ENCODE assay signal across 9 cellular contexts in genomic region chr12:92362785-92363184, GRCh38.
DNase-seq lines count a peak whose midpoint lies in the region; ATAC-seq and TF ChIP-seq lines count a peak whose summit lies in the region.
"Had no signal": no experiment of that assay in that cellular context is flagged by ENCODE, and none has a peak within 500 bp of the region (broad histone marks: within the 10 kb centered on the region; RNA-seq: fewer than 3 reads in every experiment).

No MANE protein-coding gene starts in this region.

- H2BK12ac ChIP-seq in neuronal stem cell (ENCODE audit: low read length) = no peak overlapping the region

- H4K20me1 ChIP-seq in OCI-LY7 (ENCODE audit: insufficient read depth, low read length) = no peaks in the 10 kb centered on the region

- TF ChIP-seq CTCF in OCI-LY7 (conservative IDR thresholded peaks at IDR 0.05; ENCODE audit: low read length) (no peak), gastroesophageal sphincter (IDR thresholded peaks at IDR 0.05) (no peak)

- H3K4me1 ChIP-seq in OCI-LY7 (ENCODE audit: insufficient read depth, low read length, poor library complexity, severe bottlenecking) (peaks cover 69% of the 10 kb centered on the region), neuronal stem cell (ENCODE audit: control insufficient read depth in 2 of 2, insufficient read depth in 1 of 2, low read depth in 1 of 2, low read length in 2 of 2) (peaks cover 3 to 18% of the 10 kb centered on the region in 2 donors), gastroesophageal sphincter (no peaks in the 10 kb centered on the region)

- BruUV-seq in OCI-LY7 (replicated peaks; lab: Mats Ljungman, UMichigan) = no TSS peak

- H3K27ac ChIP-seq in OCI-LY7 (ENCODE audit: low read depth, low read length, poor library complexity, severe bottlenecking) (peak overlapping the region; percentile 99), neuronal stem cell (replicated peaks; ENCODE audit: low read length) (no peak overlapping the region), gastroesophageal sphincter (no peak overlapping the region)
- H3K27ac ChIP-seq: epithelial cell of prostate had no signal

- no peaks in the 10 kb centered on the region for H3K79me1 ChIP-seq in neuronal stem cell (ENCODE audit: low read depth, low read length)

- no peak overlapping the region for H4K8ac ChIP-seq in neuronal stem cell (ENCODE audit: low read depth, low read length)

- no peaks in the 10 kb centered on the region for H3K27me3 ChIP-seq in neuronal stem cell (ENCODE audit: control insufficient read depth in 3 of 3, insufficient read depth in 3 of 3, low read depth in 1 of 3, low read length in 3 of 3)
- H3K27me3 ChIP-seq in gastroesophageal sphincter = no peaks in the 10 kb centered on the region

- H3K4ac ChIP-seq in neuronal stem cell (ENCODE audit: low read length) = no peak overlapping the region

- intact Hi-C loops in OCI-LY7 (cut with micrococcal nuclease; ENCODE audit: unreplicated experiment) = loop anchor here (1.0 to 10.0 kb wide), 6 partner anchors 41 to 328 kb away; no protein-coding TSS in a partner anchor

- H4K91ac ChIP-seq in neuronal stem cell (ENCODE audit: low read depth, low read length, poor library complexity) = no peak overlapping the region

- CTCF ChIA-PET in OCI-LY7 (lab: Charles Lee; ENCODE audit: unreplicated experiment) = interaction anchor here (0.8 to 3.2 kb wide), 8 partner anchors 41 to 551 kb away, joined by 3 to 16 read pairs (median 4); partner anchors contain the start of gene BTG1

- H3K14ac ChIP-seq in neuronal stem cell (ENCODE audit: low read length) = no peak overlapping the region

- peaks cover 14% of the 10 kb centered on the region for H3K36me3 ChIP-seq in OCI-LY7 (ENCODE audit: insufficient read depth, low read length)
- no peaks in the 10 kb centered on the region for H3K36me3 ChIP-seq in neuronal stem cell (replicated peaks in 1 of 2; ENCODE audit: control insufficient read depth in 2 of 2, insufficient read depth in 2 of 2, low read length in 2 of 2)
- H3K36me3 ChIP-seq in gastroesophageal sphincter = no peaks in the 10 kb centered on the region

- TF ChIP-seq EP300 in gastroesophageal sphincter (IDR thresholded peaks at IDR 0.05) = no peak

- no peak overlapping the region for H2BK120ac ChIP-seq in neuronal stem cell (ENCODE audit: low read depth, low read length)

- H2BK15ac ChIP-seq in neuronal stem cell (ENCODE audit: low read length) = no peak overlapping the region

- H2AFZ ChIP-seq in OCI-LY7 (ENCODE audit: low read length) (peak overlapping the region; percentile 10; the same call in 1 of the 2 replicates), neuronal stem cell (ENCODE audit: low read length) (peak overlapping the region; percentile 91)

- no peaks in the 10 kb centered on the region for H3K9me2 ChIP-seq in OCI-LY7 (ENCODE audit: insufficient read depth, low read length)

- DNase-seq in OCI-LY7 (ENCODE audit: low spot score) = peak; percentile 85
- no peak for DNase-seq in neuronal stem cell (ENCODE audit: low spot score)
- no peak for DNase-seq in NCI-H1694 treated with DMSO at 0.1 percent for 48 hours (lab: John Stamatoyannopoulos, UW)
- DNase-seq in activated CD4-positive, alpha-beta T cell treated with anti-CD3 and anti-CD28 coated beads, Interleukin-2, amount 50 U/mL, for 48 hours = no peak
- DNase-seq in NCI-H345 (lab: John Stamatoyannopoulos, UW) = no peak

- peaks cover 18% of the 10 kb centered on the region; the same call in 1 of the 2 replicates for H3K79me2 ChIP-seq in OCI-LY7 (ENCODE audit: insufficient read depth, low read depth, low read length)

- H3K4me2 ChIP-seq in OCI-LY7 (ENCODE audit: low read length) (peak overlapping the region; percentile 92), neuronal stem cell (ENCODE audit: insufficient read depth, low read length, poor library complexity, severe bottlenecking) (no peak overlapping the region)

- no CpG with 5 or more reads among the region's 3 CpGs for WGBS in neuronal stem cell (ENCODE audit: extremely low coverage in 2 of 2, insufficient read length in 2 of 2, insufficient replicate concordance in 1 of 2), 2 donors
- 49 to 100% methylated on average over 1 to 3 of the region's 3 CpGs for WGBS in gastroesophageal sphincter (ENCODE audit: low coverage in 1 of 2), 2 donors

- H3K9me3 ChIP-seq in OCI-LY7 (ENCODE audit: low read length) (peaks cover 18% of the 10 kb centered on the region; the same call in 1 of the 2 replicates), neuronal stem cell (replicated peaks in 1 of 2; ENCODE audit: control insufficient read depth in 2 of 2, insufficient read depth in 1 of 2, low read depth in 1 of 2, low read length in 2 of 2) (peaks cover 0 to 3% of the 10 kb centered on the region in 2 donors), gastroesophageal sphincter (no peaks in the 10 kb centered on the region)

- no peak overlapping the region for H2AK5ac ChIP-seq in neuronal stem cell (ENCODE audit: low read depth, low read length)

- TF ChIP-seq POLR2A in gastroesophageal sphincter (IDR thresholded peaks at IDR 0.05) = no peak

- no peak overlapping the region for H3K23ac ChIP-seq in neuronal stem cell (ENCODE audit: low read depth, low read length, poor library complexity)

- H3K4me3 ChIP-seq in OCI-LY7 (ENCODE audit: low read depth, low read length, poor library complexity, severe bottlenecking) (peak overlapping the region; percentile 70), neuronal stem cell (ENCODE audit: low read length in 2 of 2) (no peak overlapping the region), gastroesophageal sphincter (no peak overlapping the region)

- ATAC-seq in GM18858 (IDR thresholded peaks at IDR 0.05; ENCODE audit: unreplicated experiment) (peak; percentile 39), GM21825 (IDR thresholded peaks at IDR 0.05; ENCODE audit: unreplicated experiment) (peak; percentile 48), gastroesophageal sphincter (no peak)

- no peak overlapping the region for H3K18ac ChIP-seq in neuronal stem cell (ENCODE audit: low read length)

- no peak overlapping the region for H3K9ac ChIP-seq in neuronal stem cell (ENCODE audit: low read depth, low read length, poor library complexity)

- POLR2A ChIA-PET in OCI-LY7 (lab: Charles Lee) = interaction anchor here (0.5 to 5.7 kb wide), 37 partner anchors 11 to 1076 kb away, joined by 3 to 86 read pairs (median 5); partner anchors contain the start of gene BTG1

- H2BK5ac ChIP-seq in neuronal stem cell (ENCODE audit: low read length) = no peak overlapping the region
